ENCODE assay signal across 21 cellular contexts in genomic region chr7:6128205-6128604, GRCh38. TPM values are rescaled to one million over a fixed set of nuclear protein-coding genes. Genes with fewer than 3 reads are reported as not detected.
A peak's percentile ranks its signal among the peaks of the same experiment; 100 is the strongest.
DNase-seq lines count a peak whose midpoint lies in the region; ATAC-seq, FAIRE-seq and TF ChIP-seq lines count a peak whose summit lies in the region.
"Had no signal": no experiment of that assay in that cellular context is flagged by ENCODE, and none has a peak within 500 bp of the region (broad histone marks: within the 10 kb centered on the region; RNA-seq: fewer than 3 reads in every experiment).

No MANE protein-coding gene starts in this region.

- no peak overlapping the region for H2AFZ ChIP-seq in SK-N-SH (ENCODE audit: low read depth)
- H2AFZ ChIP-seq in IMR-90 (replicated peaks; ENCODE audit: low read length, poor library complexity): no peak overlapping the region
- H2AFZ ChIP-seq in K562 (ENCODE audit: low read depth, low read length): no peak overlapping the region
- H2AFZ ChIP-seq: GM23248 had no signal

- H3K27me3 ChIP-seq in SK-N-SH (ENCODE audit: insufficient read depth) (no peaks in the 10 kb centered on the region), IMR-90 (ENCODE audit: control insufficient read depth, insufficient read depth, low read length) (no peaks in the 10 kb centered on the region), K562 (ENCODE audit: control insufficient read depth in 2 of 2, insufficient read depth in 2 of 2, low read length in 2 of 2) (no peaks in the 10 kb centered on the region)

- H3K79me1 ChIP-seq in IMR-90 (ENCODE audit: low read depth in 1 of 2, low read length in 2 of 2): peaks cover 23 to 51% of the 10 kb centered on the region in 2 experiments

- H3K4me3 Mint-ChIP-seq in nephron progenitor cell: no peak overlapping the region
- H3K4me3 Mint-ChIP-seq in activated CD4-positive, alpha-beta memory T cell treated with anti-CD3 and anti-CD28 coated beads for 36 hours: no peak overlapping the region
- H3K4me3 Mint-ChIP-seq in stimulated activated memory B cell treated with anti-CD40 and anti-IgM and Interleukin-4, amounts not matched to agents 10 μg/mL and 1 μg/mL and 100 μg/mL, for 72 hours: no peak overlapping the region
- H3K4me3 Mint-ChIP-seq: B cell; CD8-positive, alpha-beta T cell had no signal

- POLR2A ChIA-PET in SK-N-SH (lab: Yijun Ruan, JAX): no interaction called here
- POLR2A ChIA-PET in IMR-90 (lab: Charles Lee; ENCODE audit: unreplicated experiment): interaction anchor here (1.0 kb wide), 1 partner anchor 22 kb away, joined by 4 read pairs; no protein-coding TSS in a partner anchor
- POLR2A ChIA-PET in K562 (lab: Yijun Ruan, JAX): no interaction called here
- POLR2A ChIA-PET in activated CD4-positive, alpha-beta memory T cell treated with anti-CD3 and anti-CD28 coated beads for 36 hours (lab: Charles Lee): no interaction called here

- H2BK5ac ChIP-seq in IMR-90 (ENCODE audit: low read depth, low read length, poor library complexity, severe bottlenecking): no peak overlapping the region

- no peak overlapping the region for H4K8ac ChIP-seq in IMR-90 (ENCODE audit: low read depth in 2 of 2, low read length in 2 of 2)

- peaks cover 6% of the 10 kb centered on the region; the same call in 1 of the 2 replicates for H3K9me3 ChIP-seq in SK-N-SH
- no peaks in the 10 kb centered on the region for H3K9me3 ChIP-seq in IMR-90 (ENCODE audit: control insufficient read depth, insufficient read depth, low read length)
- peaks cover 5% of the 10 kb centered on the region; the same call in 1 of the 2 replicates for H3K9me3 ChIP-seq in K562 (replicated peaks; ENCODE audit: control insufficient read depth, insufficient read depth, low read depth, low read length)

- ATAC-seq in SK-N-SH treated with all-trans-retinoic acid at 6 μM for 48 hours: 0 out of 3 replicates have a peak, but pooled peaks have one; percentile 12
- ATAC-seq in IMR-90 (ENCODE audit: low read depth): peak; percentile 81
- no peak for ATAC-seq in K562
- ATAC-seq in stimulated activated memory B cell treated with anti-CD40 and anti-IgM and Interleukin-4, amounts not matched to agents 10 μg/mL and 1 μg/mL and 100 μg/mL, for 72 hours: no peak
- no peak for ATAC-seq in HG02938 (IDR thresholded peaks at IDR 0.05; ENCODE audit: unreplicated experiment)
- ATAC-seq: CD8-positive, alpha-beta T cell had no signal

- H2AK9ac ChIP-seq in IMR-90 (replicated peaks; ENCODE audit: low read depth, low read length, poor library complexity): no peak overlapping the region

- no peaks in the 10 kb centered on the region for H3K4me1 Mint-ChIP-seq in nephron progenitor cell
- no peaks in the 10 kb centered on the region for H3K4me1 Mint-ChIP-seq in activated CD4-positive, alpha-beta memory T cell treated with anti-CD3 and anti-CD28 coated beads for 36 hours (ENCODE audit: low read depth)
- H3K4me1 Mint-ChIP-seq in stimulated activated memory B cell treated with anti-CD40 and anti-IgM and Interleukin-4, amounts not matched to agents 10 μg/mL and 1 μg/mL and 100 μg/mL, for 72 hours: peaks cover 10% of the 10 kb centered on the region
- H3K4me1 Mint-ChIP-seq: B cell had no signal

- H2AK5ac ChIP-seq in IMR-90 (ENCODE audit: low read depth, low read length): no peak overlapping the region

- H2BK20ac ChIP-seq in IMR-90 (ENCODE audit: low read depth, low read length): no peak overlapping the region

- no peaks in the 10 kb centered on the region for H3K9me2 ChIP-seq in SK-N-SH

- peaks cover 86% of the 10 kb centered on the region for H3K36me3 Mint-ChIP-seq in nephron progenitor cell (ENCODE audit: low read depth)
- H3K36me3 Mint-ChIP-seq in activated CD4-positive, alpha-beta memory T cell treated with anti-CD3 and anti-CD28 coated beads for 36 hours: peaks cover 27% of the 10 kb centered on the region
- H3K36me3 Mint-ChIP-seq in stimulated activated memory B cell treated with anti-CD40 and anti-IgM and Interleukin-4, amounts not matched to agents 10 μg/mL and 1 μg/mL and 100 μg/mL, for 72 hours: peaks cover 82% of the 10 kb centered on the region

- H4K5ac ChIP-seq in IMR-90 (ENCODE audit: low read depth, low read length): no peak overlapping the region

- CTCF ChIA-PET in SK-N-SH (lab: Yijun Ruan, JAX): no interaction called here
- CTCF ChIA-PET in IMR-90 (lab: Yijun Ruan, JAX): interaction anchor here (0.6 kb wide), 1 partner anchor 201 kb away, joined by 7 read pairs; no protein-coding TSS in a partner anchor
- CTCF ChIA-PET in K562 (lab: Yijun Ruan, JAX; ENCODE audit: low intra/inter-chr PET ratio): interaction anchor here (0.7 kb wide), 1 partner anchor 146 kb away, joined by 5 read pairs; no protein-coding TSS in a partner anchor
- CTCF ChIA-PET in activated CD4-positive, alpha-beta memory T cell treated with anti-CD3 and anti-CD28 coated beads for 36 hours (lab: Charles Lee): interaction anchor here (0.6 to 0.9 kb wide), 2 partner anchors 10 to 15 kb away, joined by 3 read pairs; no protein-coding TSS in a partner anchor

- no peak for TF ChIP-seq CTCF in SK-N-SH (IDR thresholded peaks at IDR 0.05)
- no peak for TF ChIP-seq CTCF in IMR-90 (conservative IDR thresholded peaks at IDR 0.05; ENCODE audit: low read depth, low read length)
- TF ChIP-seq CTCF in K562 (IDR thresholded peaks at IDR 0.05 in 2 of 3, conservative IDR thresholded peaks at IDR 0.05 in 1 of 3; ENCODE audit: insufficient read depth in 2 of 3, low read depth in 1 of 3, low read length in 3 of 3): no peak
- TF ChIP-seq CTCF in nephron progenitor cell (IDR thresholded peaks at IDR 0.05): no peak

- H3K23ac ChIP-seq in IMR-90 (ENCODE audit: low read depth, low read length): no peak overlapping the region

- peaks cover 3% of the 10 kb centered on the region; the same call in 1 of the 2 replicates for H3K9me1 ChIP-seq in IMR-90 (ENCODE audit: insufficient read depth, low read length)
- peaks cover 3% of the 10 kb centered on the region for H3K9me1 ChIP-seq in K562 (ENCODE audit: control insufficient read depth, insufficient read depth, low read length)

- WGBS in SK-N-SH (ENCODE audit: low lambda C conversion rate): 91% methylated on average over 3 of the region's 3 CpGs
- WGBS in IMR-90 (ENCODE audit: extremely low coverage in 2 of 2, insufficient read length in 1 of 2), 2 experiments: 100% methylated on average over 1 of the region's 3 CpGs; no CpG with 5 or more reads in 1 of the 2 experiments
- 94% methylated on average over 3 of the region's 3 CpGs for WGBS in K562 (ENCODE audit: insufficient coverage, low coverage, missing lambda C conversion rate)

- H3K9ac ChIP-seq in SK-N-SH: no peak overlapping the region
- no peak overlapping the region for H3K9ac ChIP-seq in IMR-90 (ENCODE audit: low read depth, low read length)
- peak overlapping the region in 1 of 2 experiments; percentile 10; a peak in 1 of 4 replicates for H3K9ac ChIP-seq in K562 (ENCODE audit: insufficient read depth in 1 of 2, low read depth in 2 of 2, low read length in 2 of 2)
- H3K9ac ChIP-seq: GM23248 had no signal

- intact Hi-C loops in IMR-90 (cut with micrococcal nuclease): no loop called here
- intact Hi-C loops in K562 (cut with micrococcal nuclease): no loop called here
- intact Hi-C loops in activated CD4-positive, alpha-beta memory T cell treated with anti-CD3 and anti-CD28 coated beads for 36 hours (cut with micrococcal nuclease): no loop called here

- H3K4me2 ChIP-seq in SK-N-SH (no peak overlapping the region), IMR-90 (ENCODE audit: low read depth, low read length) (no peak overlapping the region), K562 (ENCODE audit: insufficient read depth, low read length) (no peak overlapping the region)

- BruUV-seq in IMR-90 (replicated peaks; lab: Mats Ljungman, UMichigan) (no TSS peak), K562 (replicated peaks; lab: Mats Ljungman, UMichigan) (no TSS peak)

- H3K4me3 ChIP-seq in SK-N-SH (ENCODE audit: low read depth in 2 of 2, low read length in 1 of 2) (no peak overlapping the region), IMR-90 (ENCODE audit: insufficient read depth, low read depth, low read length) (no peak overlapping the region), K562 (no peak overlapping the region)
- H3K4me3 ChIP-seq: GM23248 had no signal

- peaks cover 34% of the 10 kb centered on the region for H3K9me3 Mint-ChIP-seq in nephron progenitor cell
- H3K9me3 Mint-ChIP-seq in activated CD4-positive, alpha-beta memory T cell treated with anti-CD3 and anti-CD28 coated beads for 36 hours: no peaks in the 10 kb centered on the region
- H3K9me3 Mint-ChIP-seq in stimulated activated memory B cell treated with anti-CD40 and anti-IgM and Interleukin-4, amounts not matched to agents 10 μg/mL and 1 μg/mL and 100 μg/mL, for 72 hours: no peaks in the 10 kb centered on the region
- H3K9me3 Mint-ChIP-seq: CD8-positive, alpha-beta T cell had no signal

- H3K27ac ChIP-seq in SK-N-SH (ENCODE audit: low read depth in 2 of 2, low read length in 1 of 2) (peak overlapping the region in 1 of 2 experiments; percentile 29; a peak in 1 of 4 replicates), IMR-90 (ENCODE audit: insufficient read depth, low read length) (no peak overlapping the region), K562 (ENCODE audit: extremely low read depth, low read depth, low read length) (no peak overlapping the region)
- H3K27ac ChIP-seq: 22Rv1, GM23248 had no signal

- dilution Hi-C loops in IMR-90 (cut with HindIII; ENCODE audit: low sequenced_read_pairs, unreplicated experiment): no loop called here

- no peak overlapping the region for H3K18ac ChIP-seq in IMR-90 (ENCODE audit: low read depth, low read length)

- H4K20me1 ChIP-seq in SK-N-SH (ENCODE audit: insufficient read depth) (0 out of 2 replicates have a peak, but pooled peaks cover 3% of the 10 kb centered on the region), IMR-90 (ENCODE audit: insufficient read depth, low read length) (peaks cover 8% of the 10 kb centered on the region; the same call in 1 of the 2 replicates), K562 (replicated peaks; ENCODE audit: control insufficient read depth, insufficient read depth, low read length) (no peaks in the 10 kb centered on the region)

- H4K91ac ChIP-seq in IMR-90 (ENCODE audit: insufficient read depth, low read depth, low read length): no peak overlapping the region

- peak overlapping the region; percentile 79 for H3K27ac Mint-ChIP-seq in nephron progenitor cell
- no peak overlapping the region for H3K27ac Mint-ChIP-seq in activated CD4-positive, alpha-beta memory T cell treated with anti-CD3 and anti-CD28 coated beads for 36 hours
- no peak overlapping the region for H3K27ac Mint-ChIP-seq in stimulated activated memory B cell treated with anti-CD40 and anti-IgM and Interleukin-4, amounts not matched to agents 10 μg/mL and 1 μg/mL and 100 μg/mL, for 72 hours
- H3K27ac Mint-ChIP-seq: B cell; CD8-positive, alpha-beta T cell had no signal

- TF ChIP-seq RAD21 in SK-N-SH (IDR thresholded peaks at IDR 0.05; ENCODE audit: low read length): no peak
- no peak for TF ChIP-seq RAD21 in IMR-90 (IDR thresholded peaks at IDR 0.05; ENCODE audit: low read length)
- no peak for TF ChIP-seq RAD21 in K562 (CRISPR knock-in tag; conservative IDR thresholded peaks at IDR 0.05 in 1 of 2, IDR thresholded peaks at IDR 0.05 in 1 of 2)

- no peak overlapping the region for H3K14ac ChIP-seq in IMR-90 (replicated peaks; ENCODE audit: low read depth, low read length)

- in situ Hi-C loops in IMR-90 (cut with MboI; ENCODE audit: low sequenced_read_pairs): no loop called here
- in situ Hi-C loops in K562 (cut with MboI): no loop called here

- H3K36me3 ChIP-seq in SK-N-SH (replicated peaks in 1 of 2; ENCODE audit: control insufficient read depth in 1 of 2, insufficient read depth in 2 of 2, low read length in 1 of 2): peaks cover 14 to 85% of the 10 kb centered on the region in 2 experiments
- peaks cover 21% of the 10 kb centered on the region for H3K36me3 ChIP-seq in IMR-90 (ENCODE audit: control insufficient read depth, insufficient read depth, low read length)
- peaks cover 62% of the 10 kb centered on the region for H3K36me3 ChIP-seq in K562 (ENCODE audit: control insufficient read depth, insufficient read depth, low read length)

- H3K79me2 ChIP-seq in SK-N-SH (ENCODE audit: insufficient read depth) (peaks cover 96% of the 10 kb centered on the region), K562 (ENCODE audit: control insufficient read depth, insufficient read depth, low read length) (peaks cover 59% of the 10 kb centered on the region)

- H3K4me1 ChIP-seq in SK-N-SH (ENCODE audit: control insufficient read depth in 1 of 2, insufficient read depth in 2 of 2, low read depth in 1 of 2, low read length in 1 of 2) (no peaks in the 10 kb centered on the region), IMR-90 (ENCODE audit: control insufficient read depth, insufficient read depth, low read length) (no peaks in the 10 kb centered on the region), K562 (replicated peaks in 1 of 2; ENCODE audit: control insufficient read depth in 2 of 2, insufficient read depth in 2 of 2, low read length in 2 of 2) (peaks cover 6 to 25% of the 10 kb centered on the region in 2 experiments; a peak in 3 of 5 replicates)

- no peak for DNase-seq in SK-N-SH
- peak; percentile 47 for DNase-seq in IMR-90
- no peak for DNase-seq in K562 (ENCODE audit: extremely low read depth in 1 of 4, low spot score in 3 of 4)
- DNase-seq in nephron progenitor cell: no peak
- no peak for DNase-seq in activated CD4-positive, alpha-beta memory T cell treated with anti-CD3 and anti-CD28 coated beads for 36 hours
- DNase-seq: CD8-positive, alpha-beta T cell; DMS79; GM23248; HCEC 1CT; KG1; NCI-H1048; NCI-H146; NCI-H2081; NCI-H510A; NCI-H774 had no signal

- FAIRE-seq in K562 (lab: Jason Lieb, UNC): no peak
- FAIRE-seq: D721Med had no signal

- H3K4ac ChIP-seq in IMR-90 (ENCODE audit: low read depth, low read length): no peak overlapping the region

- H3K56ac ChIP-seq in IMR-90 (ENCODE audit: extremely low read depth, insufficient read depth, low read length): no peak overlapping the region

- peaks cover 3% of the 10 kb centered on the region for H3K27me3 Mint-ChIP-seq in nephron progenitor cell (ENCODE audit: low read depth, poor library complexity)
- no peaks in the 10 kb centered on the region for H3K27me3 Mint-ChIP-seq in activated CD4-positive, alpha-beta memory T cell treated with anti-CD3 and anti-CD28 coated beads for 36 hours
- H3K27me3 Mint-ChIP-seq in stimulated activated memory B cell treated with anti-CD40 and anti-IgM and Interleukin-4, amounts not matched to agents 10 μg/mL and 1 μg/mL and 100 μg/mL, for 72 hours: no peaks in the 10 kb centered on the region
- H3K27me3 Mint-ChIP-seq: B cell had no signal

- H2BK15ac ChIP-seq in IMR-90 (ENCODE audit: low read depth, low read length): no peak overlapping the region

- TF ChIP-seq EP300 in SK-N-SH (IDR thresholded peaks at IDR 0.05; ENCODE audit: borderline replicate concordance in 1 of 2, low read depth in 1 of 2, low read length in 1 of 2) (no peak), K562 (IDR thresholded peaks at IDR 0.05; ENCODE audit: low read length) (no peak)

- no peak overlapping the region for H2BK120ac ChIP-seq in IMR-90 (ENCODE audit: low read depth, low read length)

- TF ChIP-seq POLR2A in IMR-90 (IDR thresholded peaks at IDR 0.05; ENCODE audit: low read depth, low read length) (no peak), K562 (conservative IDR thresholded peaks at IDR 0.05) (no peak)

- peaks cover 8% of the 10 kb centered on the region for H3F3A ChIP-seq in SK-N-SH (replicated peaks; ENCODE audit: insufficient read depth)

RNA-seq across cellular contexts. Expression of gene USP42, which starts 23.5 kb away (rescaled TPM):
- polyA plus RNA-seq in SK-N-SH (2012; rRNA removed) (4.5 and 7.3 TPM in 2 replicates), IMR-90 (2012; rRNA removed) (4.0 TPM in 2 replicates), K562 (2011; rRNA removed) (4.8 and 6.3 TPM in 2 replicates), K562 (2014; fragmentation: Illumina TruSeq; extraction: Trizol) (11.2 and 12.7 TPM in 2 replicates), K562 (2014; fragmentation: Nextera tagmentation; extraction: Ambion mirVana) (1 to 10 TPM; 2.1 to 4.1 TPM), K562 (2014; rRNA removed) (6.0 and 7.2 TPM in 2 replicates)
- polyA plus RNA-seq in SK-N-SH (2012; cell fraction: cytosol; rRNA removed): 7.0 and 8.3 TPM in 2 replicates
- polyA plus RNA-seq in SK-N-SH (2012; cell fraction: nucleus; rRNA removed): 20.3 and 21.2 TPM in 2 replicates
- total RNA-seq in IMR-90 (2012; rRNA removed) (1.8 and 2.2 TPM in 2 replicates), K562 (2014; rRNA removed) (5.4 and 8.2 TPM in 2 replicates), K562 (2014; rRNA removed; fragmentation: Illumina TruSeq; extraction: Trizol) (7.4 and 8.2 TPM in 2 replicates), K562 (2015; rRNA removed; fragmentation: Illumina TruSeq; extraction: Trizol) (6.6 and 7.0 TPM in 2 replicates), K562 (2021) (15.3 and 16.1 TPM in 2 replicates)
- 3.2 and 3.8 TPM in 2 replicates for polyA plus RNA-seq in IMR-90 (2012; cell fraction: cytosol; rRNA removed)
- 10.8 and 11.7 TPM in 2 replicates for polyA plus RNA-seq in IMR-90 (2012; cell fraction: nucleus; rRNA removed; ENCODE audit: low replicate concordance)
- total RNA-seq in K562 (2011; cell fraction: chromatin; rRNA removed; ENCODE audit: low replicate concordance): 26.4 and 32.0 TPM in 2 replicates
- 12.8 and 13.8 TPM in 2 replicates for total RNA-seq in K562 (2011; cell fraction: nucleolus; rRNA removed)
- 19.7 and 25.3 TPM in 2 replicates for total RNA-seq in K562 (2011; cell fraction: nucleoplasm; rRNA removed)
- 3.6 and 3.9 TPM in 2 replicates for polyA plus RNA-seq in K562 (2011; cell fraction: cytosol; rRNA removed)
- polyA plus RNA-seq in K562 (2011; cell fraction: nucleus; rRNA removed): 10.5 and 13.4 TPM in 2 replicates
- 7.5 and 8.2 TPM in 2 replicates for polyA plus RNA-seq in K562 (2012)
- 7.5 and 9.2 TPM in 2 replicates for polyA minus RNA-seq in K562 (2011; rRNA and poly(A)+ RNA removed)
- polyA minus RNA-seq in K562 (2011; cell fraction: cytosol; rRNA and poly(A)+ RNA removed): 7.7 and 9.3 TPM in 2 replicates
- 4.6 and 5.9 TPM in 2 replicates for polyA minus RNA-seq in K562 (2011; cell fraction: nucleus; rRNA and poly(A)+ RNA removed)
- total RNA-seq in activated CD4-positive, alpha-beta memory T cell treated with anti-CD3 and anti-CD28 coated beads for 36 hours: 1 to 10 TPM; 8.7 to 8.8 TPM

Comparison
In these comparisons a context has a peak if more than half of its experiments do, and no peak if none do; other contexts are left out.
1. ATAC-seq: peak in SK-N-SH treated with all-trans-retinoic acid at 6 μM for 48 hours (single experiment) and IMR-90 (single experiment); none in K562 (single experiment), stimulated activated memory B cell treated with anti-CD40 and anti-IgM and Interleukin-4, amounts not matched to agents 10 μg/mL and 1 μg/mL and 100 μg/mL, for 72 hours (single experiment) and HG02938 (single experiment).